ENCODE assay signal across 1 cellular context in the genomic region with DNA sequence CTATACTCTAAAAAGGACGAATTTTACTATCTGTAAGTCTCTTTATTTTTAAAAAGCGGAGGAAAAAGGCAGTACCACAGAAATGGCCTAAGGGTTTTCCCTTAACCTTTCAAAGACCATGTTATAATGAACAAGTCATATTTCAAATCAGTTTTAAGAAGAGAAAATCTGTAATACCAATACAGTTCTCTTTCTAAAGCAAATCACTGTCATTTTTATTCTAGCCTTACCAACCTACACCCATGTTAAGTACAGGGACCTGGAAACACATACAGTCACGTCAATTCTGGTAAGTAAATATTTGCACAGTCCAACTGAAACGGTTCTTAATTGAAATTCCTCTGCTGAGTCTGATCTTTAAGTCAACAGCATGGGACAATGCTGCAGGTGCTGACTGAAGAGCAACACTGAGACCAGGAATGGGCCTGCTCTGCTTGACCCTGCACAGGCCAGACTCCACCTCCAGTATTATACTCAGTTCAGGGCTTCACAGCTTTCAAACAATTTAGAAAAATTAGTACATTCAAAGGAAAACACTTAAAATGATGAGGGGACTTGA.
TF ChIP-seq lines count a peak whose summit lies in the region.

No MANE protein-coding gene starts in this region.

TF ChIP-seq in WTC11, 78 proteins besides CTCF, POLR2A, EP300 and RAD21 (continued from another document):
- TF ChIP-seq, protein P1, sequence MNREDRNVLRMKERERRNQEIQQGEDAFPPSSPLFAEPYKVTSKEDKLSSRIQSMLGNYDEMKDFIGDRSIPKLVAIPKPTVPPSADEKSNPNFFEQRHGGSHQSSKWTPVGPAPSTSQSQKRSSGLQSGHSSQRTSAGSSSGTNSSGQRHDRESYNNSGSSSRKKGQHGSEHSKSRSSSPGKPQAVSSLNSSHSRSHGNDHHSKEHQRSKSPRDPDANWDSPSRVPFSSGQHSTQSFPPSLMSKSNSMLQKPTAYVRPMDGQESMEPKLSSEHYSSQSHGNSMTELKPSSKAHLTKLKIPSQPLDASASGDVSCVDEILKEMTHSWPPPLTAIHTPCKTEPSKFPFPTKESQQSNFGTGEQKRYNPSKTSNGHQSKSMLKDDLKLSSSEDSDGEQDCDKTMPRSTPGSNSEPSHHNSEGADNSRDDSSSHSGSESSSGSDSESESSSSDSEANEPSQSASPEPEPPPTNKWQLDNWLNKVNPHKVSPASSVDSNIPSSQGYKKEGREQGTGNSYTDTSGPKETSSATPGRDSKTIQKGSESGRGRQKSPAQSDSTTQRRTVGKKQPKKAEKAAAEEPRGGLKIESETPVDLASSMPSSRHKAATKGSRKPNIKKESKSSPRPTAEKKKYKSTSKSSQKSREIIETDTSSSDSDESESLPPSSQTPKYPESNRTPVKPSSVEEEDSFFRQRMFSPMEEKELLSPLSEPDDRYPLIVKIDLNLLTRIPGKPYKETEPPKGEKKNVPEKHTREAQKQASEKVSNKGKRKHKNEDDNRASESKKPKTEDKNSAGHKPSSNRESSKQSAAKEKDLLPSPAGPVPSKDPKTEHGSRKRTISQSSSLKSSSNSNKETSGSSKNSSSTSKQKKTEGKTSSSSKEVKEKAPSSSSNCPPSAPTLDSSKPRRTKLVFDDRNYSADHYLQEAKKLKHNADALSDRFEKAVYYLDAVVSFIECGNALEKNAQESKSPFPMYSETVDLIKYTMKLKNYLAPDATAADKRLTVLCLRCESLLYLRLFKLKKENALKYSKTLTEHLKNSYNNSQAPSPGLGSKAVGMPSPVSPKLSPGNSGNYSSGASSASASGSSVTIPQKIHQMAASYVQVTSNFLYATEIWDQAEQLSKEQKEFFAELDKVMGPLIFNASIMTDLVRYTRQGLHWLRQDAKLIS (CRISPR knock-in tag; IDR thresholded peaks at IDR 0.05; ENCODE audit: borderline replicate concordance), result no peak
